9 cellular contexts compared by ENCODE assay signal in genomic region chr4:70722199-70722791, GRCh38. TPM values are rescaled to one million over a fixed set of nuclear protein-coding genes. Genes with fewer than 3 reads are reported as not detected.
DNase-seq lines count a peak whose midpoint lies in the region; FAIRE-seq and TF ChIP-seq lines count a peak whose summit lies in the region.
"Had no signal": no experiment of that assay in that cellular context is flagged by ENCODE, and none has a peak within 500 bp of the region (broad histone marks: within the 10 kb centered on the region; RNA-seq: fewer than 3 reads in every experiment).

No MANE protein-coding gene starts in this region.

- peaks cover 13% of the 10 kb centered on the region for H3K4me1 ChIP-seq in mammary epithelial cell (ENCODE audit: insufficient read depth, low read length)
- peaks cover 14% of the 10 kb centered on the region for H3K4me1 ChIP-seq in mesodermal cell (ENCODE audit: control insufficient read depth, insufficient read depth, low read length, poor library complexity, severe bottlenecking)
- H3K4me1 ChIP-seq in thymus (ENCODE audit: control insufficient read depth, insufficient read depth, low read length): peaks cover 10% of the 10 kb centered on the region

- H3K27me3 ChIP-seq in mammary epithelial cell (ENCODE audit: insufficient read depth, low read length) (no peaks in the 10 kb centered on the region), thymus (ENCODE audit: control insufficient read depth, insufficient read depth) (no peaks in the 10 kb centered on the region)

- H3K4me2 ChIP-seq in mammary epithelial cell (ENCODE audit: insufficient read depth, low read depth, low read length): no peak overlapping the region

- H3K4me3 ChIP-seq in mammary epithelial cell (replicated peaks in 1 of 3; ENCODE audit: insufficient read depth in 1 of 3, low read depth in 2 of 3, low read length in 3 of 3) (no peak overlapping the region), mesodermal cell (ENCODE audit: extremely low read depth, insufficient read depth, low read length, poor library complexity, severe bottlenecking) (peak overlapping the region; percentile 20), thymus (ENCODE audit: low read length) (no peak overlapping the region)

- no peak overlapping the region for H3K27ac ChIP-seq in mammary epithelial cell (ENCODE audit: insufficient read depth, low read depth, low read length)
- peak overlapping the region; percentile 89 for H3K27ac ChIP-seq in mesodermal cell (ENCODE audit: low read depth, low read length, severe bottlenecking)
- H3K27ac ChIP-seq in thymus (ENCODE audit: low read depth): peak overlapping the region; percentile 64

- CTCF ChIA-PET in mammary epithelial cell (lab: Charles Lee; ENCODE audit: low non-redundant PET): interaction anchor here (0.6 kb wide), 1 partner anchor 38 kb away, joined by 4 read pairs; no protein-coding TSS in a partner anchor

- intact Hi-C loops in mammary epithelial cell (cut with micrococcal nuclease): loop anchor here (2.0 to 5.0 kb wide), 2 partner anchors 17 to 115 kb away; partner anchors contain the start of gene GRSF1

- H3K9ac ChIP-seq in mammary epithelial cell (ENCODE audit: insufficient read depth, low read length): no peak overlapping the region

- TSS peak; percentile 54 for BruUV-seq in mammary epithelial cell (replicated peaks; lab: Mats Ljungman, UMichigan)

- H3K9me3 ChIP-seq in mammary epithelial cell (replicated peaks; ENCODE audit: insufficient read depth, low read length) (no peaks in the 10 kb centered on the region), mesodermal cell (ENCODE audit: control insufficient read depth, low read length) (no peaks in the 10 kb centered on the region), thymus (ENCODE audit: control insufficient read depth) (no peaks in the 10 kb centered on the region)

- dilution Hi-C loops in mammary epithelial cell (cut with HindIII; ENCODE audit: low sequenced_read_pairs): no loop called here

- peak; percentile 71 for DNase-seq in OCI-M1 (lab: John Stamatoyannopoulos, UW)
- no peak for DNase-seq in mammary epithelial cell
- no peak for DNase-seq in UCSD-AML1 (lab: John Stamatoyannopoulos, UW; ENCODE audit: unreplicated experiment)
- no peak for DNase-seq in DMS153 (lab: John Stamatoyannopoulos, UW)
- no peak for DNase-seq in NCI-H128 (lab: John Stamatoyannopoulos, UW; ENCODE audit: unreplicated experiment)

- WGBS in mammary epithelial cell (ENCODE audit: low coverage, missing lambda C conversion rate): 88% methylated on average over 7 of the region's 7 CpGs
- 94 to 100% methylated on average over 1 to 3 of the region's 7 CpGs for WGBS in mesodermal cell (ENCODE audit: insufficient coverage in 2 of 2), 2 experiments
- 44% methylated on average over 7 of the region's 7 CpGs for WGBS in thymus

- H3K36me3 ChIP-seq in mammary epithelial cell (ENCODE audit: insufficient read depth, low read length): no peaks in the 10 kb centered on the region
- H3K36me3 ChIP-seq in mesodermal cell (ENCODE audit: control insufficient read depth, insufficient read depth, low read length): peaks cover 3% of the 10 kb centered on the region
- H3K36me3 ChIP-seq in thymus (ENCODE audit: control insufficient read depth, insufficient read depth): no peaks in the 10 kb centered on the region

- H3K79me2 ChIP-seq in mammary epithelial cell (ENCODE audit: insufficient read depth, low read length): peaks cover 42% of the 10 kb centered on the region

- peak; percentile 17 for FAIRE-seq in G401.6 (lab: Jason Lieb, UNC)

- in situ Hi-C loops in mammary epithelial cell (cut with MboI; ENCODE audit: low sequenced_read_pairs in 2 of 2): no loop called here

- no peak overlapping the region for H2AFZ ChIP-seq in mammary epithelial cell (ENCODE audit: low read depth, low read length)

- no peaks in the 10 kb centered on the region for H4K20me1 ChIP-seq in mammary epithelial cell (ENCODE audit: insufficient read depth, low read length)

- no peak for TF ChIP-seq CTCF in mammary epithelial cell (conservative IDR thresholded peaks at IDR 0.05 in 1 of 2, IDR thresholded peaks at IDR 0.05 in 1 of 2; ENCODE audit: extremely low read depth in 1 of 2, insufficient read depth in 1 of 2, low read depth in 1 of 2, low read length in 2 of 2)

RNA-seq across cellular contexts. Expression of gene RUFY3, which starts 0.5 kb away (rescaled TPM):
- 10 to 100 TPM; 36.2 to 40.1 TPM for total RNA-seq in mammary epithelial cell
- 7.0 TPM for polyA plus RNA-seq in mammary epithelial cell
- 12.6 TPM for polyA minus RNA-seq in mammary epithelial cell
- polyA plus RNA-seq in mesodermal cell (2013, experiment 1 of 2): 56.2 TPM
- 52.7 TPM for polyA plus RNA-seq in mesodermal cell (2013, experiment 2 of 2)
- polyA plus RNA-seq in thymus: 37.3 TPM

RNA-seq across cellular contexts. Expression of gene UTP3, which starts 34.0 kb away (rescaled TPM):
- 10 to 100 TPM; 14.3 to 40.0 TPM for total RNA-seq in mammary epithelial cell
- polyA plus RNA-seq in mammary epithelial cell: 18.2 TPM
- polyA minus RNA-seq in mammary epithelial cell: 14.3 TPM
- 28.0 TPM for polyA plus RNA-seq in mesodermal cell (2013, experiment 1 of 2)
- polyA plus RNA-seq in mesodermal cell (2013, experiment 2 of 2): 31.3 TPM
- 53.9 TPM for polyA plus RNA-seq in thymus

RNA-seq across cellular contexts. Expression of gene JCHAIN, which starts 56.0 kb away (rescaled TPM):
- total RNA-seq in mammary epithelial cell: under 1 TPM in 1 of 2 donors, not detected in 1; 0.33 TPM
- polyA plus RNA-seq in mammary epithelial cell: not detected
- not detected for polyA minus RNA-seq in mammary epithelial cell
- not detected for polyA plus RNA-seq in mesodermal cell (2013, experiment 1 of 2)
- not detected for polyA plus RNA-seq in mesodermal cell (2013, experiment 2 of 2)
- polyA plus RNA-seq in thymus: 34.7 TPM
- total RNA-seq: NCI-H460 had no signal

Comparison
In these comparisons a context has a peak if more than half of its experiments do, and no peak if none do; other contexts are left out.
1. RNA of gene JCHAIN, which starts 56.0 kb away (polyA plus RNA-seq): 34.7 TPM in thymus (single experiment); not detected in mammary epithelial cell (single experiment); every median in the first group is over 10 times any median in the second.